In genomic region chr6:147660334-147661311, GRCh38 we compare ENCODE assay signal across 2 cellular contexts.
TF ChIP-seq lines count a peak whose summit lies in the region.

No MANE protein-coding gene starts in this region.

TF ChIP-seq in HepG2, 621 proteins besides CTCF, POLR2A, EP300 and RAD21 (continued from another document and continues in another):
- TF ChIP-seq PRDM15 (CRISPR knock-in tag; IDR thresholded peaks at IDR 0.05): no peak
- no peak for TF ChIP-seq ZMAT3 (CRISPR knock-in tag; conservative IDR thresholded peaks at IDR 0.05)
- no peak for TF ChIP-seq ZHX1 (CRISPR knock-in tag; IDR thresholded peaks at IDR 0.05; ENCODE audit: low read depth)
- no peak for TF ChIP-seq LCORL (IDR thresholded peaks at IDR 0.05)
- no peak for TF ChIP-seq LCORL (CRISPR knock-in tag; IDR thresholded peaks at IDR 0.05)
- no peak for TF ChIP-seq SMARCC2 (IDR thresholded peaks at IDR 0.05)
- TF ChIP-seq ZNF468 (CRISPR knock-in tag; IDR thresholded peaks at IDR 0.05): no peak
- TF ChIP-seq HOXD1 (CRISPR knock-in tag; IDR thresholded peaks at IDR 0.05): no peak
- no peak for TF ChIP-seq RELA (CRISPR knock-in tag; IDR thresholded peaks at IDR 0.05)
- no peak for TF ChIP-seq MLXIP (CRISPR knock-in tag; IDR thresholded peaks at IDR 0.05; ENCODE audit: borderline replicate concordance)
- TF ChIP-seq ZEB1 (IDR thresholded peaks at IDR 0.05; ENCODE audit: insufficient replicate concordance, low read depth): no peak
- no peak for TF ChIP-seq ZFP36L2 (CRISPR knock-in tag; IDR thresholded peaks at IDR 0.05)
- no peak for TF ChIP-seq ZBTB8A (CRISPR knock-in tag; IDR thresholded peaks at IDR 0.05; ENCODE audit: borderline replicate concordance, low read depth)
- peak; percentile 88 for TF ChIP-seq ZMYM4 (CRISPR knock-in tag; IDR thresholded peaks at IDR 0.05)
- no peak for TF ChIP-seq TSC22D2 (CRISPR knock-in tag; IDR thresholded peaks at IDR 0.05; ENCODE audit: borderline replicate concordance)
- no peak for TF ChIP-seq BATF2 (CRISPR knock-in tag; IDR thresholded peaks at IDR 0.05)
- no peak for TF ChIP-seq AGO2 (optimal IDR thresholded peaks at IDR 0.05; ENCODE audit: low read depth, low read length)

TF ChIP-seq in K562, 482 proteins besides CTCF, POLR2A, EP300 and RAD21 (continued from another document and continues in another):
- 0 out of 2 replicates have a peak, but pooled peaks have one; percentile 64 for TF ChIP-seq ZNF592 (IDR thresholded peaks at IDR 0.05)
- TF ChIP-seq KLF10 (CRISPR knock-in tag; IDR thresholded peaks at IDR 0.05): no peak
- TF ChIP-seq ZHX1 (conservative IDR thresholded peaks at IDR 0.05; ENCODE audit: low read length): peak; percentile 96
- no peak for TF ChIP-seq HMG20A (CRISPR knock-in tag; conservative IDR thresholded peaks at IDR 0.05)
- no peak for TF ChIP-seq ZMIZ1 (IDR thresholded peaks at IDR 0.05; ENCODE audit: low read depth in 2 of 2, low read length in 2 of 2)
- TF ChIP-seq SMAD1 (IDR thresholded peaks at IDR 0.05; ENCODE audit: low read depth, low read length, partially characterized antibody): peak; percentile 76
- TF ChIP-seq ZBTB11 (CRISPR knock-in tag; IDR thresholded peaks at IDR 0.05): peak in 2 of 3 experiments; percentile 29 to 97; a peak in 4 of 6 replicates
- no peak for TF ChIP-seq BRF2 (IDR thresholded peaks at IDR 0.05; ENCODE audit: borderline replicate concordance, insufficient read depth, insufficient read length)
- TF ChIP-seq ZNF354B (CRISPR knock-in tag; IDR thresholded peaks at IDR 0.05): no peak
- peak in 1 of 2 experiments; percentile 72; a peak in 2 of 4 replicates for TF ChIP-seq TRIM24 (IDR thresholded peaks at IDR 0.05)
- no peak for TF ChIP-seq PTTG1 (tag; IDR thresholded peaks at IDR 0.05; ENCODE audit: low read depth)
- no peak for TF ChIP-seq ZBTB43 (CRISPR knock-in tag; IDR thresholded peaks at IDR 0.05)
- TF ChIP-seq ZBTB40 (IDR thresholded peaks at IDR 0.05): peak; percentile 89
- no peak for TF ChIP-seq ZBTB40 (CRISPR knock-in tag; IDR thresholded peaks at IDR 0.05)
- TF ChIP-seq DPF2 (IDR thresholded peaks at IDR 0.05): 0 out of 2 replicates have a peak, but pooled peaks have one; percentile 10
- TF ChIP-seq ERF (CRISPR knock-in tag; IDR thresholded peaks at IDR 0.05): no peak
